1 cellular context compared by ENCODE assay signal in genomic region chr2:68467077-68467960, GRCh38.
TF ChIP-seq lines count a peak whose summit lies in the region.

Gene APLF (plus strand): TSS chr2:68467585. CDS start chr2:68467732, 147 bp downstream.
Gene FBXO48 (minus strand): TSS chr2:68467294. CDS start chr2:68465145, 2,149 bp downstream.

TF ChIP-seq in HepG2, 621 proteins besides CTCF, POLR2A, EP300 and RAD21 (continued from another document and continues in another):
- TF ChIP-seq POLR2G (IDR thresholded peaks at IDR 0.05; ENCODE audit: low read depth, low read length) = peak; percentile 97
- 0 out of 2 replicates have a peak, but pooled peaks have one; percentile 78 for TF ChIP-seq ZNF484 (CRISPR knock-in tag; IDR thresholded peaks at IDR 0.05; ENCODE audit: borderline replicate concordance, low read depth)
- peak; percentile 76 for TF ChIP-seq SRY (CRISPR knock-in tag; IDR thresholded peaks at IDR 0.05)
- peak; percentile 74; the same call in 1 of the 2 replicates for TF ChIP-seq ZBTB25 (CRISPR knock-in tag; IDR thresholded peaks at IDR 0.05)
- TF ChIP-seq, protein P1, sequence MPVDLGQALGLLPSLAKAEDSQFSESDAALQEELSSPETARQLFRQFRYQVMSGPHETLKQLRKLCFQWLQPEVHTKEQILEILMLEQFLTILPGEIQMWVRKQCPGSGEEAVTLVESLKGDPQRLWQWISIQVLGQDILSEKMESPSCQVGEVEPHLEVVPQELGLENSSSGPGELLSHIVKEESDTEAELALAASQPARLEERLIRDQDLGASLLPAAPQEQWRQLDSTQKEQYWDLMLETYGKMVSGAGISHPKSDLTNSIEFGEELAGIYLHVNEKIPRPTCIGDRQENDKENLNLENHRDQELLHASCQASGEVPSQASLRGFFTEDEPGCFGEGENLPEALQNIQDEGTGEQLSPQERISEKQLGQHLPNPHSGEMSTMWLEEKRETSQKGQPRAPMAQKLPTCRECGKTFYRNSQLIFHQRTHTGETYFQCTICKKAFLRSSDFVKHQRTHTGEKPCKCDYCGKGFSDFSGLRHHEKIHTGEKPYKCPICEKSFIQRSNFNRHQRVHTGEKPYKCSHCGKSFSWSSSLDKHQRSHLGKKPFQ (CRISPR knock-in tag; IDR thresholded peaks at IDR 0.05; ENCODE audit: insufficient replicate concordance) = no peak
- no peak for TF ChIP-seq MBNL3 (CRISPR knock-in tag; conservative IDR thresholded peaks at IDR 0.05)
- peak; percentile 61; the same call in 1 of the 2 replicates for TF ChIP-seq ZNF224 (CRISPR knock-in tag; IDR thresholded peaks at IDR 0.05)
- peak; percentile 66 for TF ChIP-seq MED1 (CRISPR knock-in tag; IDR thresholded peaks at IDR 0.05)
- peak; percentile 40; the same call in 1 of the 2 replicates for TF ChIP-seq HMG20A (CRISPR knock-in tag; IDR thresholded peaks at IDR 0.05; ENCODE audit: borderline replicate concordance)
- peak; percentile 78 for TF ChIP-seq ISL2 (CRISPR knock-in tag; IDR thresholded peaks at IDR 0.05)
- 0 out of 2 replicates have a peak, but pooled peaks have one; percentile 61 for TF ChIP-seq KLF12 (CRISPR knock-in tag; IDR thresholded peaks at IDR 0.05; ENCODE audit: borderline replicate concordance)
- no peak for TF ChIP-seq TEAD3 (CRISPR knock-in tag; optimal IDR thresholded peaks at IDR 0.05; ENCODE audit: borderline replicate concordance)
- TF ChIP-seq CBX1 (IDR thresholded peaks at IDR 0.05; ENCODE audit: low read depth) = no peak
- TF ChIP-seq JUN (CRISPR knock-in tag; IDR thresholded peaks at IDR 0.05) = no peak
- peak; percentile 80; the same call in 1 of the 2 replicates for TF ChIP-seq YEATS4 (CRISPR knock-in tag; IDR thresholded peaks at IDR 0.05; ENCODE audit: borderline replicate concordance)
- peak; percentile 35; the same call in 1 of the 2 replicates for TF ChIP-seq ZKSCAN8 (CRISPR knock-in tag; IDR thresholded peaks at IDR 0.05; ENCODE audit: borderline replicate concordance)
- peak; percentile 98 for TF ChIP-seq HCFC1 (IDR thresholded peaks at IDR 0.05; ENCODE audit: low read depth, low read length)
- peak; percentile 66; the same call in 1 of the 2 replicates for TF ChIP-seq SIN3B (IDR thresholded peaks at IDR 0.05; ENCODE audit: low read length)
- peak; percentile 67 for TF ChIP-seq DNMT3B (CRISPR knock-in tag; conservative IDR thresholded peaks at IDR 0.05)
- peak; percentile 43; the same call in 1 of the 2 replicates for TF ChIP-seq RXRB (CRISPR knock-in tag; IDR thresholded peaks at IDR 0.05; ENCODE audit: borderline replicate concordance)
- TF ChIP-seq, protein P2, sequence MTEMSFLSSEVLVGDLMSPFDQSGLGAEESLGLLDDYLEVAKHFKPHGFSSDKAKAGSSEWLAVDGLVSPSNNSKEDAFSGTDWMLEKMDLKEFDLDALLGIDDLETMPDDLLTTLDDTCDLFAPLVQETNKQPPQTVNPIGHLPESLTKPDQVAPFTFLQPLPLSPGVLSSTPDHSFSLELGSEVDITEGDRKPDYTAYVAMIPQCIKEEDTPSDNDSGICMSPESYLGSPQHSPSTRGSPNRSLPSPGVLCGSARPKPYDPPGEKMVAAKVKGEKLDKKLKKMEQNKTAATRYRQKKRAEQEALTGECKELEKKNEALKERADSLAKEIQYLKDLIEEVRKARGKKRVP (CRISPR knock-in tag; IDR thresholded peaks at IDR 0.05) = peak in 1 of 2 experiments; percentile 96; a peak in 2 of 4 replicates
- TF ChIP-seq TCF12 (IDR thresholded peaks at IDR 0.05) = no peak
- peak; percentile 93; the same call in 1 of the 2 replicates for TF ChIP-seq TCF12 (CRISPR knock-in tag; IDR thresholded peaks at IDR 0.05)
- TF ChIP-seq ZNF333 (CRISPR knock-in tag; IDR thresholded peaks at IDR 0.05; ENCODE audit: borderline replicate concordance) = peak; percentile 93; the same call in 1 of the 2 replicates
- TF ChIP-seq REPIN1 (CRISPR knock-in tag; IDR thresholded peaks at IDR 0.05; ENCODE audit: borderline replicate concordance, low read depth) = peak; percentile 86
- peak; percentile 22; the same call in 1 of the 2 replicates for TF ChIP-seq KMT2A (CRISPR knock-in tag; IDR thresholded peaks at IDR 0.05)
- peak; percentile 56; the same call in 1 of the 2 replicates for TF ChIP-seq POGZ (CRISPR knock-in tag; IDR thresholded peaks at IDR 0.05)
- TF ChIP-seq HES4 (CRISPR knock-in tag; IDR thresholded peaks at IDR 0.05; ENCODE audit: borderline replicate concordance) = peak; percentile 78
- TF ChIP-seq XRCC5 (optimal IDR thresholded peaks at IDR 0.05; ENCODE audit: low read length) = peak; percentile 72
- TF ChIP-seq RFX1 (IDR thresholded peaks at IDR 0.05) = no peak
- no peak; the same call in 1 of the 2 replicates for TF ChIP-seq ZNF160 (CRISPR knock-in tag; IDR thresholded peaks at IDR 0.05)
- TF ChIP-seq, protein P3, sequence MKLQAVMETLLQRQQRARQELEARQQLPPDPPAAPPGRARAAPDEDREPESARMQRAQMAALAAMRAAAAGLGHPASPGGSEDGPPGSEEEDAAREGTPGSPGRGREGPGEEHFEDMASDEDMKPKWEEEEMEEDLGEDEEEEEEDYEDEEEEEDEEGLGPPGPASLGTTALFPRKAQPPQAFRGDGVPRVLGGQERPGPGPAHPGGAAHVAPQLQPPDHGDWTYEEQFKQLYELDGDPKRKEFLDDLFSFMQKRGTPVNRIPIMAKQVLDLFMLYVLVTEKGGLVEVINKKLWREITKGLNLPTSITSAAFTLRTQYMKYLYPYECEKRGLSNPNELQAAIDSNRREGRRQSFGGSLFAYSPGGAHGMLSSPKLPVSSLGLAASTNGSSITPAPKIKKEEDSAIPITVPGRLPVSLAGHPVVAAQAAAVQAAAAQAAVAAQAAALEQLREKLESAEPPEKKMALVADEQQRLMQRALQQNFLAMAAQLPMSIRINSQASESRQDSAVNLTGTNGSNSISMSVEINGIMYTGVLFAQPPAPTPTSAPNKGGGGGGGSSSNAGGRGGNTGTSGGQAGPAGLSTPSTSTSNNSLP (IDR thresholded peaks at IDR 0.05; ENCODE audit: low read depth, low read length) = peak; percentile 9; the same call in 1 of the 2 replicates
- peak; percentile 65; the same call in 1 of the 2 replicates for TF ChIP-seq ZNF264 (CRISPR knock-in tag; IDR thresholded peaks at IDR 0.05)
- TF ChIP-seq, protein P4, sequence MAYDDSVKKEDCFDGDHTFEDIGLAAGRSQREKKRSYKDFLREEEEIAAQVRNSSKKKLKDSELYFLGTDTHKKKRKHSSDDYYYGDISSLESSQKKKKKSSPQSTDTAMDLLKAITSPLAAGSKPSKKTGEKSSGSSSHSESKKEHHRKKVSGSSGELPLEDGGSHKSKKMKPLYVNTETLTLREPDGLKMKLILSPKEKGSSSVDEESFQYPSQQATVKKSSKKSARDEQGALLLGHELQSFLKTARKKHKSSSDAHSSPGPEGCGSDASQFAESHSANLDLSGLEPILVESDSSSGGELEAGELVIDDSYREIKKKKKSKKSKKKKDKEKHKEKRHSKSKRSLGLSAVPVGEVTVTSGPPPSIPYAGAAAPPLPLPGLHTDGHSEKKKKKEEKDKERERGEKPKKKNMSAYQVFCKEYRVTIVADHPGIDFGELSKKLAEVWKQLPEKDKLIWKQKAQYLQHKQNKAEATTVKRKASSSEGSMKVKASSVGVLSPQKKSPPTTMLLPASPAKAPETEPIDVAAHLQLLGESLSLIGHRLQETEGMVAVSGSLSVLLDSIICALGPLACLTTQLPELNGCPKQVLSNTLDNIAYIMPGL (CRISPR knock-in tag; IDR thresholded peaks at IDR 0.05; ENCODE audit: borderline replicate concordance in 1 of 2, low read depth in 1 of 2) = peak; percentile 45 to 80
- TF ChIP-seq ZC3H13 (CRISPR knock-in tag; IDR thresholded peaks at IDR 0.05) = no peak
- TF ChIP-seq ZBTB42 (CRISPR knock-in tag; IDR thresholded peaks at IDR 0.05) = peak; percentile 78; the same call in 1 of the 2 replicates
- TF ChIP-seq, protein P5, sequence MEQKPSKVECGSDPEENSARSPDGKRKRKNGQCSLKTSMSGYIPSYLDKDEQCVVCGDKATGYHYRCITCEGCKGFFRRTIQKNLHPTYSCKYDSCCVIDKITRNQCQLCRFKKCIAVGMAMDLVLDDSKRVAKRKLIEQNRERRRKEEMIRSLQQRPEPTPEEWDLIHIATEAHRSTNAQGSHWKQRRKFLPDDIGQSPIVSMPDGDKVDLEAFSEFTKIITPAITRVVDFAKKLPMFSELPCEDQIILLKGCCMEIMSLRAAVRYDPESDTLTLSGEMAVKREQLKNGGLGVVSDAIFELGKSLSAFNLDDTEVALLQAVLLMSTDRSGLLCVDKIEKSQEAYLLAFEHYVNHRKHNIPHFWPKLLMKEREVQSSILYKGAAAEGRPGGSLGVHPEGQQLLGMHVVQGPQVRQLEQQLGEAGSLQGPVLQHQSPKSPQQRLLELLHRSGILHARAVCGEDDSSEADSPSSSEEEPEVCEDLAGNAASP (CRISPR knock-in tag; IDR thresholded peaks at IDR 0.05; ENCODE audit: borderline replicate concordance) = no peak
- peak; percentile 45; the same call in 1 of the 2 replicates for TF ChIP-seq PHF20 (CRISPR knock-in tag; IDR thresholded peaks at IDR 0.05)
- TF ChIP-seq MTA3 (CRISPR knock-in tag; IDR thresholded peaks at IDR 0.05) = peak; percentile 86; the same call in 1 of the 2 replicates
- TF ChIP-seq, protein P6, sequence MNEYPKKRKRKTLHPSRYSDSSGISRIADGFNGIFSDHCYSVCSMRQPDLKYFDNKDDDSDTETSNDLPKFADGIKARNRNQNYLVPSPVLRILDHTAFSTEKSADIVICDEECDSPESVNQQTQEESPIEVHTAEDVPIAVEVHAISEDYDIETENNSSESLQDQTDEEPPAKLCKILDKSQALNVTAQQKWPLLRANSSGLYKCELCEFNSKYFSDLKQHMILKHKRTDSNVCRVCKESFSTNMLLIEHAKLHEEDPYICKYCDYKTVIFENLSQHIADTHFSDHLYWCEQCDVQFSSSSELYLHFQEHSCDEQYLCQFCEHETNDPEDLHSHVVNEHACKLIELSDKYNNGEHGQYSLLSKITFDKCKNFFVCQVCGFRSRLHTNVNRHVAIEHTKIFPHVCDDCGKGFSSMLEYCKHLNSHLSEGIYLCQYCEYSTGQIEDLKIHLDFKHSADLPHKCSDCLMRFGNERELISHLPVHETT (CRISPR knock-in tag; conservative IDR thresholded peaks at IDR 0.05) = peak; percentile 52; the same call in 1 of the 2 replicates
- TF ChIP-seq TFDP2 (CRISPR knock-in tag; IDR thresholded peaks at IDR 0.05) = peak; percentile 99
- TF ChIP-seq ZNF678 (CRISPR knock-in tag; IDR thresholded peaks at IDR 0.05) = 0 out of 2 replicates have a peak, but pooled peaks have one; percentile 4
- TF ChIP-seq, protein P7, sequence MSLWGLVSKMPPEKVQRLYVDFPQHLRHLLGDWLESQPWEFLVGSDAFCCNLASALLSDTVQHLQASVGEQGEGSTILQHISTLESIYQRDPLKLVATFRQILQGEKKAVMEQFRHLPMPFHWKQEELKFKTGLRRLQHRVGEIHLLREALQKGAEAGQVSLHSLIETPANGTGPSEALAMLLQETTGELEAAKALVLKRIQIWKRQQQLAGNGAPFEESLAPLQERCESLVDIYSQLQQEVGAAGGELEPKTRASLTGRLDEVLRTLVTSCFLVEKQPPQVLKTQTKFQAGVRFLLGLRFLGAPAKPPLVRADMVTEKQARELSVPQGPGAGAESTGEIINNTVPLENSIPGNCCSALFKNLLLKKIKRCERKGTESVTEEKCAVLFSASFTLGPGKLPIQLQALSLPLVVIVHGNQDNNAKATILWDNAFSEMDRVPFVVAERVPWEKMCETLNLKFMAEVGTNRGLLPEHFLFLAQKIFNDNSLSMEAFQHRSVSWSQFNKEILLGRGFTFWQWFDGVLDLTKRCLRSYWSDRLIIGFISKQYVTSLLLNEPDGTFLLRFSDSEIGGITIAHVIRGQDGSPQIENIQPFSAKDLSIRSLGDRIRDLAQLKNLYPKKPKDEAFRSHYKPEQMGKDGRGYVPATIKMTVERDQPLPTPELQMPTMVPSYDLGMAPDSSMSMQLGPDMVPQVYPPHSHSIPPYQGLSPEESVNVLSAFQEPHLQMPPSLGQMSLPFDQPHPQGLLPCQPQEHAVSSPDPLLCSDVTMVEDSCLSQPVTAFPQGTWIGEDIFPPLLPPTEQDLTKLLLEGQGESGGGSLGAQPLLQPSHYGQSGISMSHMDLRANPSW (CRISPR knock-in tag; IDR thresholded peaks at IDR 0.05; ENCODE audit: borderline replicate concordance) = peak; percentile 78; the same call in 1 of the 2 replicates
- no peak for TF ChIP-seq JUNB (CRISPR knock-in tag; IDR thresholded peaks at IDR 0.05; ENCODE audit: borderline replicate concordance)
- TF ChIP-seq ESRRA (CRISPR knock-in tag; IDR thresholded peaks at IDR 0.05; ENCODE audit: low read depth) = no peak; the same call in 1 of the 2 replicates
- TF ChIP-seq, protein P8, sequence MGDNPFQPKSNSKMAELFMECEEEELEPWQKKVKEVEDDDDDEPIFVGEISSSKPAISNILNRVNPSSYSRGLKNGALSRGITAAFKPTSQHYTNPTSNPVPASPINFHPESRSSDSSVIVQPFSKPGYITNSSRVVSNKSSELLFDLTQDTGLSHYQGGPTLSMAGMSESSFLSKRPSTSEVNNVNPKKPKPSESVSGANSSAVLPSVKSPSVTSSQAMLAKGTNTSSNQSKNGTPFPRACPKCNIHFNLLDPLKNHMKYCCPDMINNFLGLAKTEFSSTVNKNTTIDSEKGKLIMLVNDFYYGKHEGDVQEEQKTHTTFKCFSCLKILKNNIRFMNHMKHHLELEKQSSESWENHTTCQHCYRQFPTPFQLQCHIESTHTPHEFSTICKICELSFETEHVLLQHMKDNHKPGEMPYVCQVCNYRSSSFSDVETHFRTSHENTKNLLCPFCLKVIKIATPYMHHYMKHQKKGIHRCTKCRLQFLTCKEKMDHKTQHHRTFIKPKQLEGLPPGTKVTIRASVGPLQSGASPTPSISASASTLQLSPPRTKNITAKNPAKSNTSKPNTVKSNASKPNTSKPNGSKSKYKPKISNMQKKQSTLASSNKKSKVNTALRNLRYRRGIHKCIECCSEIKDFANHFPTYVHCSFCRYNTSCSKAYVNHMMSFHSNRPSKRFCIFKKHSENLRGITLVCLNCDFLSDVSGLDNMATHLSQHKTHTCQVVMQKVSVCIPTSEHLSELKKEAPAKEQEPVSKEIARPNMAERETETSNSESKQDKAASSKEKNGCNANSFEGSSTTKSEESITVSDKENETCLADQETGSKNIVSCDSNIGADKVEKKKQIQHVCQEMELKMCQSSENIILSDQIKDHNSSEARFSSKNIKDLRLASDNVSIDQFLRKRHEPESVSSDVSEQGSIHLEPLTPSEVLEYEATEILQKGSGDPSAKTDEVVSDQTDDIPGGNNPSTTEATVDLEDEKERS (CRISPR knock-in tag; IDR thresholded peaks at IDR 0.05) = peak; percentile 84; the same call in 1 of the 2 replicates
- TF ChIP-seq ZBTB20 (CRISPR knock-in tag; IDR thresholded peaks at IDR 0.05; ENCODE audit: borderline replicate concordance, low read depth) = peak; percentile 65
- TF ChIP-seq MTF1 (CRISPR knock-in tag; IDR thresholded peaks at IDR 0.05) = no peak
